Comparison of ENCODE assay signal across 8 cellular contexts in genomic region chr9:132372177-132373095, GRCh38. TPM values are rescaled to one million over a fixed set of nuclear protein-coding genes. Genes with fewer than 3 reads are reported as not detected.
DNase-seq lines count a peak whose midpoint lies in the region; ATAC-seq, FAIRE-seq and TF ChIP-seq lines count a peak whose summit lies in the region.

No MANE protein-coding gene starts in this region.

- H3K9ac ChIP-seq in SK-N-MC (ENCODE audit: insufficient read length): no peak overlapping the region
- no peak overlapping the region for H3K9ac ChIP-seq in parathyroid adenoma

- DNase-seq in GM12891 (ENCODE audit: insufficient read length, low spot score) (no peak), SK-N-MC (ENCODE audit: low read depth, low spot score) (peak; percentile 22), fibroblast of the aortic adventitia (ENCODE audit: low read depth) (peak; percentile 6), NCI-H446 (lab: John Stamatoyannopoulos, UW) (no peak), DMS79 (lab: John Stamatoyannopoulos, UW) (no peak)
- DNase-seq in activated naive CD4-positive, alpha-beta T cell (lab: John Stamatoyannopoulos, UW): no peak

- H3K9me3 ChIP-seq in SK-N-MC (ENCODE audit: low read depth, low read length): no peaks in the 10 kb centered on the region
- H3K9me3 ChIP-seq in parathyroid adenoma (ENCODE audit: control insufficient read depth, low read length): no peaks in the 10 kb centered on the region

- peak; percentile 76 for FAIRE-seq in GM12891 (lab: Jason Lieb, UNC)

- no peak overlapping the region for H3K4me2 ChIP-seq in parathyroid adenoma (ENCODE audit: low read length)

- TF ChIP-seq CTCF in fibroblast of the aortic adventitia (IDR thresholded peaks at IDR 0.05; ENCODE audit: insufficient read depth, low read length) (no peak), parathyroid adenoma (IDR thresholded peaks at IDR 0.05) (no peak)

- H2AFZ ChIP-seq in parathyroid adenoma: no peak overlapping the region

- peak overlapping the region; percentile 33; the same call in 1 of the 2 replicates for H3K4me3 ChIP-seq in SK-N-MC
- no peak overlapping the region for H3K4me3 ChIP-seq in fibroblast of the aortic adventitia (ENCODE audit: low read depth, low read length)
- H3K4me3 ChIP-seq in parathyroid adenoma (ENCODE audit: low read depth, low read length): no peak overlapping the region

- H3K79me2 ChIP-seq in parathyroid adenoma: no peaks in the 10 kb centered on the region

- no peaks in the 10 kb centered on the region for H3K4me1 ChIP-seq in parathyroid adenoma

- no peak for ATAC-seq in HG03135 (IDR thresholded peaks at IDR 0.05; ENCODE audit: unreplicated experiment)

- peaks cover 8% of the 10 kb centered on the region; the same call in 1 of the 2 replicates for H3K36me3 ChIP-seq in SK-N-MC (ENCODE audit: insufficient read depth, low read length)
- H3K36me3 ChIP-seq in parathyroid adenoma (ENCODE audit: control insufficient read depth, insufficient read depth, low read length): no peaks in the 10 kb centered on the region

- H3K27ac ChIP-seq in SK-N-MC: peak overlapping the region; percentile 77
- H3K27ac ChIP-seq in parathyroid adenoma: peak overlapping the region; percentile 51

- no peak for TF ChIP-seq POLR2A in GM12891 (IDR thresholded peaks at IDR 0.05; ENCODE audit: low read depth, low read length)

- no peaks in the 10 kb centered on the region for H3K27me3 ChIP-seq in parathyroid adenoma (ENCODE audit: control insufficient read depth, insufficient read depth, low read length)

TF ChIP-seq in GM12891, 5 proteins besides CTCF, POLR2A, EP300 and RAD21:
- TF ChIP-seq TAF1 (IDR thresholded peaks at IDR 0.05; ENCODE audit: low read depth, low read length) (no peak), POLR2AphosphoS5 (IDR thresholded peaks at IDR 0.05; ENCODE audit: low read depth, low read length) (no peak), POU2F2 (IDR thresholded peaks at IDR 0.05; ENCODE audit: low read depth, low read length) (no peak), PAX5 (IDR thresholded peaks at IDR 0.05; ENCODE audit: insufficient read depth, low read length, severe bottlenecking) (no peak), SPI1 (IDR thresholded peaks at IDR 0.05; ENCODE audit: low read depth, low read length) (no peak)

RNA-seq across cellular contexts. Expression of gene SETX, which starts 17.6 kb away (rescaled TPM):
- 18.2 TPM for polyA plus RNA-seq in GM12891 (2012; ENCODE audit: low read depth, missing spikeins)
- total RNA-seq in fibroblast of the aortic adventitia (ENCODE audit: low replicate concordance): 85.0 and 100 TPM in 2 replicates

RNA-seq across cellular contexts. Expression of gene TTF1, which starts 34.2 kb away (rescaled TPM):
- 11.8 TPM for polyA plus RNA-seq in GM12891 (2012; ENCODE audit: low read depth, missing spikeins)
- 10.6 and 17.8 TPM in 2 replicates for total RNA-seq in fibroblast of the aortic adventitia (ENCODE audit: low replicate concordance)

RNA-seq across cellular contexts. Expression of gene CFAP77, which starts 37.6 kb away (rescaled TPM):
- not detected for polyA plus RNA-seq in GM12891 (2012; ENCODE audit: low read depth, missing spikeins)
- not detected in 2 replicates for total RNA-seq in fibroblast of the aortic adventitia (ENCODE audit: low replicate concordance)

Comparison
In these comparisons a context has a peak if more than half of its experiments do, and no peak if none do; other contexts are left out.
1. DNase-seq: peak in SK-N-MC (single experiment) and fibroblast of the aortic adventitia (single experiment); none in GM12891 (single experiment), NCI-H446 (0 of 2), DMS79 (single experiment) and activated naive CD4-positive, alpha-beta T cell (0 of 4).